ENCODE assay signal across 16 cellular contexts in genomic region chr15:90074916-90075315, GRCh38. TPM values are rescaled to one million over a fixed set of nuclear protein-coding genes. Genes with fewer than 3 reads are reported as not detected.
DNase-seq lines count a peak whose midpoint lies in the region; ATAC-seq and TF ChIP-seq lines count a peak whose summit lies in the region.
"Had no signal": no experiment of that assay in that cellular context is flagged by ENCODE, and none has a peak within 500 bp of the region (broad histone marks: within the 10 kb centered on the region; RNA-seq: fewer than 3 reads in every experiment).

No MANE protein-coding gene starts in this region.

- POLR2A ChIA-PET in CD8-positive, alpha-beta T cell (lab: Charles Lee) = no interaction called here

- no peak overlapping the region for H3K9ac ChIP-seq in HUES48 (ENCODE audit: low read depth, low read length)
- H3K9ac ChIP-seq in endodermal cell (ENCODE audit: extremely low read depth, low read length, poor library complexity, severe bottlenecking) = peak overlapping the region; percentile 22

- H3K4me1 Mint-ChIP-seq in CD8-positive, alpha-beta T cell (ENCODE audit: low read depth) = peaks cover 4% of the 10 kb centered on the region
- H3K4me1 Mint-ChIP-seq in endodermal cell = peaks cover 9% of the 10 kb centered on the region

- no peak for TF ChIP-seq CTCF in CD8-positive, alpha-beta T cell (IDR thresholded peaks at IDR 0.05)
- TF ChIP-seq CTCF in endodermal cell (conservative IDR thresholded peaks at IDR 0.05) (no peak), neutrophil (IDR thresholded peaks at IDR 0.05) (no peak), mucosa of descending colon (IDR thresholded peaks at IDR 0.05) (no peak)

- 91 to 97% methylated on average over 5 of the region's 5 CpGs for WGBS in endodermal cell (ENCODE audit: insufficient coverage in 1 of 2, insufficient read length in 1 of 2), 2 experiments

- DNase-seq in CD8-positive, alpha-beta T cell = no peak
- DNase-seq in endodermal cell (peak; percentile 66), GM19240 (ENCODE audit: insufficient read length, low spot score) (no peak), cerebellum (ENCODE audit: low spot score) (no peak), mucosa of descending colon (no peak)
- DNase-seq: activated CD4-positive, alpha-beta T cell treated with anti-CD3 and anti-CD28 coated beads, Interleukin-2, amount 50 U/mL, for 4 hours; activated effector memory CD4-positive, alpha-beta T cell treated with anti-CD3 and anti-CD28 coated beads, Interleukin-2, amount 50 U/mL, for 16 hours; effector CD8-positive, alpha-beta T cell; foreskin melanocyte; SHP77 treated with DMSO at 0.1 percent for 48 hours had no signal

- no peak overlapping the region for H3K4me3 Mint-ChIP-seq in CD8-positive, alpha-beta T cell
- H3K4me3 Mint-ChIP-seq in endodermal cell = no peak overlapping the region
- H3K4me3 Mint-ChIP-seq: brain had no signal

- intact Hi-C loops in CD8-positive, alpha-beta T cell (cut with DNase I, micrococcal nuclease) = loop anchor here (5.0 kb wide), 2 partner anchors 73 to 313 kb away; partner anchors contain the start of gene ZNF710 (in 1 of the 2)
- intact Hi-C loops in mucosa of descending colon (cut with DNase I, micrococcal nuclease) = loop anchor here (10.0 kb wide), 2 partner anchors 170 to 180 kb away; partner anchors contain the start of gene AP3S2 (in 1 of the 2)

- H3K36me3 ChIP-seq in CD8-positive, alpha-beta T cell (ENCODE audit: insufficient read depth, low read length) = peaks cover 14% of the 10 kb centered on the region
- H3K36me3 ChIP-seq in HUES48 (ENCODE audit: control insufficient read depth, insufficient read depth, low read length) = peaks cover 20% of the 10 kb centered on the region
- peaks cover 57% of the 10 kb centered on the region for H3K36me3 ChIP-seq in endodermal cell (ENCODE audit: control insufficient read depth, insufficient read depth, low read length)
- peaks cover 68% of the 10 kb centered on the region for H3K36me3 ChIP-seq in neutrophil
- peaks cover 2% of the 10 kb centered on the region for H3K36me3 ChIP-seq in mucosa of descending colon (ENCODE audit: low read depth)
- H3K36me3 ChIP-seq: transverse colon had no signal

- H3K27ac Mint-ChIP-seq in CD8-positive, alpha-beta T cell = peak overlapping the region; percentile 71
- peak overlapping the region; percentile 44 for H3K27ac Mint-ChIP-seq in endodermal cell

- no peak overlapping the region for H3K27ac ChIP-seq in CD8-positive, alpha-beta T cell (ENCODE audit: low read depth, low read length)
- peak overlapping the region; percentile 87 for H3K27ac ChIP-seq in HUES48 (ENCODE audit: low read depth, low read length)
- H3K27ac ChIP-seq in endodermal cell (ENCODE audit: low read depth, low read length) = peak overlapping the region; percentile 14
- peak overlapping the region; percentile 30 for H3K27ac ChIP-seq in neutrophil
- H3K27ac ChIP-seq: C4-2B had no signal

- no peaks in the 10 kb centered on the region for H3K27me3 ChIP-seq in CD8-positive, alpha-beta T cell (ENCODE audit: insufficient read depth, low read length)
- H3K27me3 ChIP-seq in HUES48 (ENCODE audit: control insufficient read depth, insufficient read depth, low read length) (no peaks in the 10 kb centered on the region), endodermal cell (ENCODE audit: control insufficient read depth, insufficient read depth, low read length, poor library complexity, severe bottlenecking) (no peaks in the 10 kb centered on the region), neutrophil (no peaks in the 10 kb centered on the region)
- H3K27me3 ChIP-seq: transverse colon had no signal

- no peaks in the 10 kb centered on the region for H3K9me3 Mint-ChIP-seq in CD8-positive, alpha-beta T cell
- H3K9me3 Mint-ChIP-seq in endodermal cell = no peaks in the 10 kb centered on the region
- H3K9me3 Mint-ChIP-seq: brain had no signal

- peaks cover 42% of the 10 kb centered on the region for H3K36me3 Mint-ChIP-seq in CD8-positive, alpha-beta T cell
- peaks cover 45% of the 10 kb centered on the region for H3K36me3 Mint-ChIP-seq in endodermal cell (ENCODE audit: low read depth)

- no peaks in the 10 kb centered on the region for H3K9me3 ChIP-seq in CD8-positive, alpha-beta T cell (ENCODE audit: low read length)
- no peaks in the 10 kb centered on the region for H3K9me3 ChIP-seq in HUES48 (ENCODE audit: control insufficient read depth, insufficient read depth, low read length)
- H3K9me3 ChIP-seq in endodermal cell (ENCODE audit: control insufficient read depth, low read length) = no peaks in the 10 kb centered on the region
- H3K9me3 ChIP-seq in neutrophil = no peaks in the 10 kb centered on the region
- H3K9me3 ChIP-seq in mucosa of descending colon = no peaks in the 10 kb centered on the region
- H3K9me3 ChIP-seq: transverse colon had no signal

- no peak overlapping the region for H3K4me3 ChIP-seq in CD8-positive, alpha-beta T cell (ENCODE audit: low read depth, low read length)
- H3K4me3 ChIP-seq in HUES48 (ENCODE audit: low read depth, low read length) (no peak overlapping the region), endodermal cell (ENCODE audit: low read length) (no peak overlapping the region), neutrophil (ENCODE audit: low read depth in 1 of 2, low read length in 1 of 2) (no peak overlapping the region), mucosa of descending colon (no peak overlapping the region)
- H3K4me3 ChIP-seq: transverse colon had no signal

- no peaks in the 10 kb centered on the region for H3K27me3 Mint-ChIP-seq in CD8-positive, alpha-beta T cell (ENCODE audit: low read depth)
- H3K27me3 Mint-ChIP-seq in endodermal cell (ENCODE audit: insufficient read depth) = no peaks in the 10 kb centered on the region
- H3K27me3 Mint-ChIP-seq: brain had no signal

- CTCF ChIA-PET in CD8-positive, alpha-beta T cell (lab: Charles Lee) = interaction anchor here (0.7 to 3.2 kb wide), 6 partner anchors 10 to 181 kb away, joined by 3 to 20 read pairs (median 4); partner anchors contain the start of gene AP3S2

- H3K4me1 ChIP-seq in CD8-positive, alpha-beta T cell (ENCODE audit: insufficient read depth, low read length) = no peaks in the 10 kb centered on the region
- H3K4me1 ChIP-seq in HUES48 (ENCODE audit: control insufficient read depth, insufficient read depth, low read length) = peaks cover 11% of the 10 kb centered on the region
- no peaks in the 10 kb centered on the region for H3K4me1 ChIP-seq in endodermal cell (ENCODE audit: control insufficient read depth, insufficient read depth, low read length)
- peaks cover 15% of the 10 kb centered on the region in 2 experiments for H3K4me1 ChIP-seq in neutrophil (ENCODE audit: control insufficient read depth in 1 of 2, insufficient read depth in 1 of 2, low read depth in 1 of 2, low read length in 1 of 2)
- H3K4me1 ChIP-seq in mucosa of descending colon (ENCODE audit: low read depth) = no peaks in the 10 kb centered on the region

- no peak for ATAC-seq in CD8-positive, alpha-beta T cell
- no peak for ATAC-seq in GM21576 (IDR thresholded peaks at IDR 0.05; ENCODE audit: unreplicated experiment)
- no peak for ATAC-seq in mucosa of descending colon

RNA-seq across cellular contexts. Expression of gene IDH2, which starts 27.4 kb away (rescaled TPM):
- total RNA-seq in CD8-positive, alpha-beta T cell = 10 to 100 TPM; 41.5 to 42.2 TPM
- 10 to 100 TPM; 27.0 to 50.8 TPM for total RNA-seq in endodermal cell
- 120 TPM for polyA plus RNA-seq in endodermal cell (2013, experiment 1 of 2)
- 116 TPM for polyA plus RNA-seq in endodermal cell (2013, experiment 2 of 2)
- 51.9 TPM for total RNA-seq in cerebellum
- total RNA-seq in mucosa of descending colon = 100 to 1,000 TPM in 2 of 3 donors, 10 to 100 TPM in 1; 84.8 to 262 (median 124) TPM
